ENCODE assay signal across 9 cellular contexts in the genomic region with DNA sequence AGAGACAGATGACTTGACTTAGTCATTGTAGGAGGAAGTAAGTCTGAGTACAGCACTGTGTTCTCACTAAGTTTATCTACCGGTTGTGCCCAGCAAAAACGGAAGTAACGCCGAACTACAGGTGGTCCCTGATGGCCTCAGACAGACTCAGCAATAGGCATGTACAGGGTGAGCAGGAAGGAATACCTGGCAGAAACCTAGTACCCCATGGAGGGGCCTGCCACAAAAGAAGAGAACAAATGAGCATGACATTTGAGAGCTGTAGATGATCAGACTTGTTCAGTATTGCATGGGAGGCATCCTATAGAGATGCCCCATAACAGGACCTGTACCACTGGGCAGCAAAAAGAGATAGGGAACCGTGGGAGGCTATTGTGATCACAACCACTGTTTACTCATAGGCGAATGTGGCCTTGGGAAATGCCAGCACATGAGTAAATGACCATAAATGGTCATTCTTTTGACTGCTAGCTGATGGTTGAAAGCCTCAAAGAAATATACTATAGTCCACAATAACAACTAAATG.
DNase-seq lines count a peak whose midpoint lies in the region; ATAC-seq and TF ChIP-seq lines count a peak whose summit lies in the region.
"Had no signal": no experiment of that assay in that cellular context is flagged by ENCODE, and none has a peak within 500 bp of the region (broad histone marks: within the 10 kb centered on the region; RNA-seq: fewer than 3 reads in every experiment).

No MANE protein-coding gene starts in this region.

- no peaks in the 10 kb centered on the region for H3K27me3 Mint-ChIP-seq in activated T-helper 17 cell treated with anti-CD3 and anti-CD28 coated beads, Interleukin-2, amount 50 U/mL, for 72 hours
- H3K27me3 Mint-ChIP-seq in glutamatergic neuron (ENCODE audit: unreplicated experiment) = no peaks in the 10 kb centered on the region

- H3K4me3 Mint-ChIP-seq in activated T-helper 17 cell treated with anti-CD3 and anti-CD28 coated beads, Interleukin-2, amount 50 U/mL, for 72 hours = no peak overlapping the region
- no peak overlapping the region for H3K4me3 Mint-ChIP-seq in glutamatergic neuron (ENCODE audit: unreplicated experiment)
- H3K4me3 Mint-ChIP-seq: neural crest cell had no signal

- TF ChIP-seq CTCF in glutamatergic neuron (IDR thresholded peaks at IDR 0.05; ENCODE audit: partially characterized antibody, unreplicated experiment) = no peak

- no peaks in the 10 kb centered on the region for H3K9me3 Mint-ChIP-seq in activated T-helper 17 cell treated with anti-CD3 and anti-CD28 coated beads, Interleukin-2, amount 50 U/mL, for 72 hours
- no peaks in the 10 kb centered on the region for H3K9me3 Mint-ChIP-seq in glutamatergic neuron (ENCODE audit: unreplicated experiment)
- H3K9me3 Mint-ChIP-seq: neural crest cell had no signal

- H3K4me1 Mint-ChIP-seq in activated T-helper 17 cell treated with anti-CD3 and anti-CD28 coated beads, Interleukin-2, amount 50 U/mL, for 72 hours = peaks cover 18% of the 10 kb centered on the region
- H3K4me1 Mint-ChIP-seq in glutamatergic neuron (ENCODE audit: low read depth, unreplicated experiment) = no peaks in the 10 kb centered on the region
- H3K4me1 Mint-ChIP-seq: neural crest cell had no signal

- H3K27ac Mint-ChIP-seq in activated T-helper 17 cell treated with anti-CD3 and anti-CD28 coated beads, Interleukin-2, amount 50 U/mL, for 72 hours = no peak overlapping the region
- no peak overlapping the region for H3K27ac Mint-ChIP-seq in glutamatergic neuron (ENCODE audit: unreplicated experiment)

- ATAC-seq in GM19397 (IDR thresholded peaks at IDR 0.05; ENCODE audit: unreplicated experiment) = peak; percentile 56
- ATAC-seq in HG03442 (IDR thresholded peaks at IDR 0.05; ENCODE audit: unreplicated experiment) = peak; percentile 56
- ATAC-seq in activated T-helper 17 cell treated with anti-CD3 and anti-CD28 coated beads, Interleukin-2, amount 50 U/mL, for 72 hours (replicated peaks) = peak; percentile 52

- DNase-seq in CD1c-positive myeloid dendritic cell (ENCODE audit: extremely low spot score) = peak; percentile 71
- DNase-seq in stimulated activated CD8-positive, alpha-beta memory T cell treated with anti-CD3 and anti-CD28 coated beads, Interleukin-4, amount 100 ng/mL, for 48 hours = peak; percentile 51
- no peak for DNase-seq in DMS53 (lab: John Stamatoyannopoulos, UW)
- DNase-seq in DMS79 (lab: John Stamatoyannopoulos, UW) = no peak
- DNase-seq in glutamatergic neuron = no peak

- peaks cover 14% of the 10 kb centered on the region for H3K36me3 Mint-ChIP-seq in activated T-helper 17 cell treated with anti-CD3 and anti-CD28 coated beads, Interleukin-2, amount 50 U/mL, for 72 hours (ENCODE audit: low read depth)
- H3K36me3 Mint-ChIP-seq in glutamatergic neuron (ENCODE audit: unreplicated experiment) = no peaks in the 10 kb centered on the region

Comparison
In these comparisons a context has a peak if more than half of its experiments do, and no peak if none do; other contexts are left out.
1. DNase-seq: peak in CD1c-positive myeloid dendritic cell (single experiment) and stimulated activated CD8-positive, alpha-beta memory T cell treated with anti-CD3 and anti-CD28 coated beads, Interleukin-4, amount 100 ng/mL, for 48 hours (single experiment); none in DMS53 (single experiment), DMS79 (single experiment) and glutamatergic neuron (single experiment).
2. Peak in every context shown above with its lines, with median percentiles within 50 percentile points of each other: ATAC-seq.